12 cellular contexts compared by ENCODE assay signal in the genomic region with DNA sequence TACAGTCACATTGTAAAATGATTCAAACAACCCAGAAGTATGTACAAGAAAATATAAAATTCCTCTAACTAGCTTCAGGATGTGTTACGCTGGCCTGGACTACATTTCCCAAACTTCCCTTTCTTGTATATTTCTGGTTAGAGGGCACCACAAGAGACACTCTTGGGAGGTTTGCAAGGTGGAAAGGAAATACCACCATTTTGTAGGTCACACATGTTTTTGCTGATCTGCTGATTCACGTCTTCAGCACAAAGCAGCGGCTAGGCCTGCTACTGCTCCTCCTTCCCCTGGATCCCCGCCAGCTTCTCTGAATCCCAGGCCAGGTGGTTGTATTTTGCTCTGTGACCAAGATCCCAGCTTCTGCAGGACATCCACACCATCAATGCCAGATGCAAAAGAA.
DNase-seq lines count a peak whose midpoint lies in the region; ATAC-seq and TF ChIP-seq lines count a peak whose summit lies in the region.
"Had no signal": no experiment of that assay in that cellular context is flagged by ENCODE, and none has a peak within 500 bp of the region (broad histone marks: within the 10 kb centered on the region; RNA-seq: fewer than 3 reads in every experiment).

No MANE protein-coding gene starts in this region.

- no peaks in the 10 kb centered on the region for H3K9me2 ChIP-seq in PC-9 (ENCODE audit: insufficient read depth)

- no peaks in the 10 kb centered on the region for H3K4me1 ChIP-seq in PC-9 (replicated peaks; ENCODE audit: insufficient read depth)

- H3K9me3 Mint-ChIP-seq in activated naive CD8-positive, alpha-beta T cell treated with anti-CD3 and anti-CD28 coated beads for 36 hours: peaks cover 4% of the 10 kb centered on the region
- H3K9me3 Mint-ChIP-seq: central memory CD8-positive, alpha-beta T cell had no signal

- H3K36me3 Mint-ChIP-seq in activated naive CD8-positive, alpha-beta T cell treated with anti-CD3 and anti-CD28 coated beads for 36 hours: no peaks in the 10 kb centered on the region

- H3F3A ChIP-seq in PC-9 (ENCODE audit: insufficient read depth, low read depth): no peaks in the 10 kb centered on the region

- H3K4me3 Mint-ChIP-seq in activated naive CD8-positive, alpha-beta T cell treated with anti-CD3 and anti-CD28 coated beads for 36 hours: no peak overlapping the region
- H3K4me3 Mint-ChIP-seq: CD4-positive, CD25-positive, alpha-beta regulatory T cell; central memory CD8-positive, alpha-beta T cell had no signal

- no peaks in the 10 kb centered on the region for H3K36me3 ChIP-seq in PC-9 (ENCODE audit: low read depth)

- H3K27ac ChIP-seq in PC-9: no peak overlapping the region
- H3K27ac ChIP-seq: SK-N-MC had no signal

- peaks cover 1% of the 10 kb centered on the region for H3K4me1 Mint-ChIP-seq in activated naive CD8-positive, alpha-beta T cell treated with anti-CD3 and anti-CD28 coated beads for 36 hours

- H3K4me3 ChIP-seq in PC-9: no peak overlapping the region
- H3K4me3 ChIP-seq: SK-N-MC had no signal

- no peaks in the 10 kb centered on the region for H3K27me3 Mint-ChIP-seq in activated naive CD8-positive, alpha-beta T cell treated with anti-CD3 and anti-CD28 coated beads for 36 hours
- H3K27me3 Mint-ChIP-seq: CD4-positive, CD25-positive, alpha-beta regulatory T cell; central memory CD8-positive, alpha-beta T cell had no signal

- TF ChIP-seq CTCF in PC-9 (conservative IDR thresholded peaks at IDR 0.05): no peak

- ATAC-seq in left cardiac atrium: peak in 1 of 2 donors; percentile 29
- no peak for ATAC-seq in GM18520 (IDR thresholded peaks at IDR 0.05; ENCODE audit: unreplicated experiment)

- CTCF ChIA-PET in PC-9 (lab: Charles Lee): no interaction called here

- no peaks in the 10 kb centered on the region for H4K20me1 ChIP-seq in PC-9 (ENCODE audit: insufficient read depth)

- POLR2A ChIA-PET in PC-9 (lab: Charles Lee; ENCODE audit: unreplicated experiment): no interaction called here

- DNase-seq in left cardiac atrium (peak; percentile 38), cardiac septum (ENCODE audit: low spot score) (no peak), RPMI7951 (ENCODE audit: low read depth) (peak; percentile 93), fibroblast of peridontal ligament (ENCODE audit: extremely low read depth) (peak; percentile 51), NCI-H526 treated with DMSO at 0.1 percent for 48 hours (lab: John Stamatoyannopoulos, UW) (no peak), PC-9 (no peak)
- DNase-seq in activated naive CD8-positive, alpha-beta T cell treated with anti-CD3 and anti-CD28 coated beads for 36 hours: no peak
- DNase-seq: CD4-positive, CD25-positive, alpha-beta regulatory T cell; posterior cingulate gyrus had no signal

- intact Hi-C loops in left cardiac atrium (cut with DNase I): no loop called here
- intact Hi-C loops in cardiac septum (cut with DNase I): no loop called here
- intact Hi-C loops in PC-9 (cut with micrococcal nuclease; ENCODE audit: unreplicated experiment): no loop called here

- no peaks in the 10 kb centered on the region for H3K79me2 ChIP-seq in PC-9 (ENCODE audit: low read depth)

- no TSS peak for BruUV-seq in PC-9 (replicated peaks; lab: Mats Ljungman, UMichigan)

- H3K4me2 ChIP-seq in PC-9: no peak overlapping the region

- no peak overlapping the region for H3K27ac Mint-ChIP-seq in activated naive CD8-positive, alpha-beta T cell treated with anti-CD3 and anti-CD28 coated beads for 36 hours

- peaks cover 54% of the 10 kb centered on the region for H3K27me3 ChIP-seq in PC-9 (ENCODE audit: insufficient read depth, low read depth)

- H2AFZ ChIP-seq in PC-9: no peak overlapping the region

- H3K9me3 ChIP-seq in PC-9 (ENCODE audit: insufficient read depth, low read depth): no peaks in the 10 kb centered on the region

Comparison
In these comparisons a context has a peak if more than half of its experiments do, and no peak if none do; other contexts are left out.
1. DNase-seq: peak in left cardiac atrium (single experiment), RPMI7951 (single experiment) and fibroblast of peridontal ligament (single experiment); none in cardiac septum (single experiment), NCI-H526 treated with DMSO at 0.1 percent for 48 hours (single experiment), activated naive CD8-positive, alpha-beta T cell treated with anti-CD3 and anti-CD28 coated beads for 36 hours (single experiment) and PC-9 (0 of 2).